Comparison of ENCODE assay signal across 16 cellular contexts in genomic region chr10:3875842-3876235, GRCh38.
DNase-seq lines count a peak whose midpoint lies in the region; ATAC-seq, FAIRE-seq and TF ChIP-seq lines count a peak whose summit lies in the region.
"Had no signal": no experiment of that assay in that cellular context is flagged by ENCODE, and none has a peak within 500 bp of the region (broad histone marks: within the 10 kb centered on the region; RNA-seq: fewer than 3 reads in every experiment).

No MANE protein-coding gene starts in this region.

- no peak for ATAC-seq in GM12878
- no peak for ATAC-seq in HG02642 (IDR thresholded peaks at IDR 0.05; ENCODE audit: poor library complexity, unreplicated experiment)
- ATAC-seq in GM21515 (IDR thresholded peaks at IDR 0.05; ENCODE audit: unreplicated experiment), result no peak

- H3K9me3 ChIP-seq in KOPT-K1 (ENCODE audit: insufficient read depth, low read length, poor library complexity, severe bottlenecking) (no peaks in the 10 kb centered on the region), GM12878 (replicated peaks; ENCODE audit: control insufficient read depth, insufficient read depth, low read length) (no peaks in the 10 kb centered on the region)
- H3K9me3 ChIP-seq: thoracic aorta had no signal

- 32% methylated on average over 3 of the region's 3 CpGs for WGBS in GM12878 (ENCODE audit: insufficient coverage, insufficient replicate concordance, low lambda C conversion rate, missing lambda C conversion rate)

- TSS peak; percentile 92 for BruUV-seq in GM12878 (replicated peaks; lab: Mats Ljungman, UMichigan)

- peak overlapping the region; percentile 43 for H3K9ac ChIP-seq in GM12878 (ENCODE audit: control insufficient read depth, insufficient read depth, low read length)
- no peak overlapping the region for H3K9ac ChIP-seq in rectal smooth muscle tissue (ENCODE audit: low read length)

- peak overlapping the region; percentile 88 for H3K4me2 ChIP-seq in GM12878 (ENCODE audit: control insufficient read depth, insufficient read depth)

- no peak for DNase-seq in T-helper 2 cell treated with Interferon-gamma antibody and Interleukin-4, amounts not matched to agents 5 μg/mL and 100 μg/mL, for 36 hours (ENCODE audit: low spot score)
- DNase-seq in T-helper 2 cell, result no peak
- no peak for DNase-seq in GM12878 (ENCODE audit: low read depth, low spot score)
- DNase-seq in medulla oblongata (ENCODE audit: extremely low spot score), result no peak
- DNase-seq: activated CD8-positive, alpha-beta memory T cell treated with anti-CD3 and anti-CD28 coated beads, Interleukin-2, amount 50 U/mL, for 48 hours; KBM-7; NCI-H1694; NCI-H526 treated with DMSO at 0.1 percent for 48 hours had no signal

- H3K4me1 ChIP-seq in GM12878 (ENCODE audit: control insufficient read depth, insufficient read depth, low read length) (peaks cover 45% of the 10 kb centered on the region), rectal smooth muscle tissue (ENCODE audit: control insufficient read depth, insufficient read depth, low read length) (peaks cover 15% of the 10 kb centered on the region)

- H3K36me3 Mint-ChIP-seq in T-helper 2 cell treated with Interferon-gamma antibody and Interleukin-4, amounts not matched to agents 5 μg/mL and 100 μg/mL, for 36 hours (ENCODE audit: low read depth), result no peaks in the 10 kb centered on the region

- POLR2A ChIA-PET in GM12878 (lab: Charles Lee), result interaction anchor here (0.6 to 5.4 kb wide), 14 partner anchors 10 to 321 kb away, joined by 3 to 51 read pairs (median 8); partner anchors contain the start of gene KLF6

- H3K4me3 ChIP-seq in GM12878 (no peak overlapping the region), rectal smooth muscle tissue (ENCODE audit: low read length) (no peak overlapping the region)
- H3K4me3 ChIP-seq: thoracic aorta had no signal

- TF ChIP-seq CTCF in GM12878 (IDR thresholded peaks at IDR 0.05 in 2 of 3, conservative IDR thresholded peaks at IDR 0.05 in 1 of 3; ENCODE audit: control insufficient read depth in 2 of 3, extremely low read depth in 1 of 3, insufficient read depth in 1 of 3, low read depth in 3 of 3, low read length in 3 of 3), result no peak

- peaks cover 39% of the 10 kb centered on the region for H3K4me1 Mint-ChIP-seq in T-helper 2 cell treated with Interferon-gamma antibody and Interleukin-4, amounts not matched to agents 5 μg/mL and 100 μg/mL, for 36 hours (ENCODE audit: low read depth)

- no peak for TF ChIP-seq EP300 in GM12878 (IDR thresholded peaks at IDR 0.05; ENCODE audit: borderline replicate concordance in 1 of 2, control insufficient read depth in 1 of 2, low read depth in 2 of 2, low read length in 2 of 2)

- FAIRE-seq in GM12878 (lab: Jason Lieb, UNC), result no peak
- FAIRE-seq: endothelial cell of umbilical vein had no signal

- intact Hi-C loops in GM12878 (cut with micrococcal nuclease; ENCODE audit: unreplicated experiment), result loop anchor here (1.0 to 5.0 kb wide), 6 partner anchors 24 to 256 kb away; partner anchors contain the start of gene KLF6

- CTCF ChIA-PET in GM12878 (lab: Yijun Ruan, JAX), result interaction anchor here (0.7 to 3.0 kb wide), 10 partner anchors 10 to 94 kb away, joined by 3 to 12 read pairs (median 6); no protein-coding TSS in a partner anchor

- no peak for TF ChIP-seq RAD21 in GM12878 (IDR thresholded peaks at IDR 0.05; ENCODE audit: insufficient read depth, low read depth, low read length)

- H3K4me3 Mint-ChIP-seq in T-helper 2 cell treated with Interferon-gamma antibody and Interleukin-4, amounts not matched to agents 5 μg/mL and 100 μg/mL, for 36 hours, result peak overlapping the region; percentile 54
- H3K4me3 Mint-ChIP-seq: neural crest cell had no signal

- peak overlapping the region; percentile 79 for H3K27ac Mint-ChIP-seq in T-helper 2 cell treated with Interferon-gamma antibody and Interleukin-4, amounts not matched to agents 5 μg/mL and 100 μg/mL, for 36 hours

- H3K27ac ChIP-seq in KOPT-K1 (ENCODE audit: low read depth, low read length, poor library complexity, severe bottlenecking) (peak overlapping the region; percentile 34), GM12878 (ENCODE audit: control insufficient read depth, insufficient read depth) (peak overlapping the region; percentile 90), rectal smooth muscle tissue (ENCODE audit: low read depth, low read length) (peak overlapping the region; percentile 22)
- H3K27ac ChIP-seq: 22Rv1 had no signal

- SMC1A ChIA-PET in GM12878 (lab: Charles Lee; ENCODE audit: uncharacterized antibody, unreplicated experiment), result interaction anchor here (0.8 to 13.6 kb wide), 25 partner anchors 10 to 473 kb away, joined by 3 to 295 read pairs (median 6); partner anchors contain the start of gene KLF6

- no peaks in the 10 kb centered on the region for H3K79me2 ChIP-seq in GM12878 (ENCODE audit: control insufficient read depth, insufficient read depth, low read length)

- H3K9me3 Mint-ChIP-seq in T-helper 2 cell treated with Interferon-gamma antibody and Interleukin-4, amounts not matched to agents 5 μg/mL and 100 μg/mL, for 36 hours, result no peaks in the 10 kb centered on the region
- H3K9me3 Mint-ChIP-seq: neural crest cell had no signal

- TF ChIP-seq POLR2A in GM12878 (IDR thresholded peaks at IDR 0.05; ENCODE audit: low read depth, low read length), result no peak

- H3K36me3 ChIP-seq in KOPT-K1 (ENCODE audit: insufficient read depth, low read length) (no peaks in the 10 kb centered on the region), GM12878 (ENCODE audit: control insufficient read depth in 2 of 2, insufficient read depth in 2 of 2, low read length in 1 of 2) (no peaks in the 10 kb centered on the region), rectal smooth muscle tissue (ENCODE audit: control insufficient read depth, insufficient read depth, low read length) (no peaks in the 10 kb centered on the region)
- H3K36me3 ChIP-seq: thoracic aorta had no signal

- H3K27me3 ChIP-seq in GM12878 (replicated peaks in 1 of 2; ENCODE audit: control insufficient read depth in 2 of 2, insufficient read depth in 2 of 2, low read length in 1 of 2), result no peaks in the 10 kb centered on the region
- H3K27me3 ChIP-seq in rectal smooth muscle tissue (ENCODE audit: control insufficient read depth, insufficient read depth, low read length), result no peaks in the 10 kb centered on the region

- in situ Hi-C loops in GM12878 (cut with MboI), result no loop called here

- peak overlapping the region; percentile 12; the same call in 1 of the 2 replicates for H2AFZ ChIP-seq in GM12878 (ENCODE audit: control insufficient read depth, low read depth, low read length)

- H3K27me3 Mint-ChIP-seq in T-helper 2 cell treated with Interferon-gamma antibody and Interleukin-4, amounts not matched to agents 5 μg/mL and 100 μg/mL, for 36 hours (ENCODE audit: low read depth), result no peaks in the 10 kb centered on the region

- RAD21 ChIA-PET in GM12878 (lab: Charles Lee; ENCODE audit: unreplicated experiment), result interaction anchor here (0.7 to 5.0 kb wide), 19 partner anchors 10 to 126 kb away, joined by 4 to 100 read pairs (median 16); partner anchors contain the start of gene KLF6

- no peaks in the 10 kb centered on the region for H4K20me1 ChIP-seq in GM12878 (ENCODE audit: control insufficient read depth, insufficient read depth)

TF ChIP-seq in GM12878, 131 proteins besides CTCF, POLR2A, EP300 and RAD21:
- TF ChIP-seq CREM (IDR thresholded peaks at IDR 0.05; ENCODE audit: low read depth), result no peak
- no peak for TF ChIP-seq LARP7 (IDR thresholded peaks at IDR 0.05)
- TF ChIP-seq BMI1 (IDR thresholded peaks at IDR 0.05; ENCODE audit: borderline replicate concordance), result no peak

Comparison
In these comparisons a context has a peak if more than half of its experiments do, and no peak if none do; other contexts are left out.
1. H3K27ac ChIP-seq: peak in every context shown above with its lines; median percentile 90 in GM12878; 34 in KOPT-K1; 22 in rectal smooth muscle tissue.